Comparison of ENCODE assay signal across 18 cellular contexts in the genomic region with DNA sequence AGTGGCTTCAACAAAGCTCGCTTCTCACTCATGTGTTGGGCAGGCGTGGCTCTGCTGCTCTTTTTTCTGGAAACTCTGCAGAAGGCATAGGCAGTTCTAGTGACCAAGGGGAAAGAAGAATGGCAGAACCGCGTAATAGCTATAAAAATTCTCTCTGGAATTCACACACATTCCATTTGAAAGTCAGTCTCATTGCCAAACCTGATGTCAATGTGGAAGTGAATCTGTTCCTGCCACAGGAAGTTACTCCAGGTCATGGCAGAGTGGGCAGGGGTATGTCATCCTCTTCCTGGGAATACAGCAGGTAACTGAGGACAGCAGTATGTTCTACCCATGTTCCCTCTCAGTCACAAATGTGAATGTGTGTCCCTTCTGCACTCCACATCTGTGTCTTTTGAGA. TPM values are rescaled to one million over a fixed set of nuclear protein-coding genes. Genes with fewer than 3 reads are reported as not detected.
DNase-seq lines count a peak whose midpoint lies in the region; ATAC-seq lines count a peak whose summit lies in the region.
"Had no signal": no experiment of that assay in that cellular context is flagged by ENCODE, and none has a peak within 500 bp of the region (broad histone marks: within the 10 kb centered on the region; RNA-seq: fewer than 3 reads in every experiment).

No MANE protein-coding gene starts in this region.

- no peak for ATAC-seq in HG03520 (IDR thresholded peaks at IDR 0.05; ENCODE audit: unreplicated experiment)
- ATAC-seq: K562 had no signal

- intact Hi-C loops in posterior vena cava (cut with DNase I): no loop called here

- DNase-seq in ACHN: peak; percentile 34
- DNase-seq in HK-2 (ENCODE audit: unreplicated experiment): peak; percentile 6
- DNase-seq in dermis microvascular lymphatic vessel endothelial cell (ENCODE audit: low read depth in 2 of 2): peak; percentile 22 to 83
- peak; percentile 18 for DNase-seq in renal cortical epithelial cell (ENCODE audit: low read depth)
- DNase-seq in posterior vena cava (ENCODE audit: low spot score): no peak
- DNase-seq in activated gamma-delta T cell (lab: John Stamatoyannopoulos, UW): no peak
- DNase-seq in activated CD8-positive, alpha-beta memory T cell treated with anti-CD3 and anti-CD28 coated beads, Interleukin-2, amount 50 U/mL, for 4 hours: no peak
- DNase-seq: Calu3; CD4-positive, alpha-beta T cell; DMS 273 treated with DMSO at 0.1 percent for 48 hours; DMS79; GDM1; HCEC 1CT; HFFc6 had no signal

- in situ Hi-C loops in ACHN (cut with HindIII; ENCODE audit: low pct_ligation_motif_present, low pct_unique_long_range_greater_than_20kb, low sequenced_read_pairs): no loop called here

RNA-seq across cellular contexts. Expression of gene PAXIP1, which starts 8.2 kb away (rescaled TPM):
- total RNA-seq in dermis microvascular lymphatic vessel endothelial cell: 4.5 and 5.4 TPM in 2 replicates
- 8.7 and 10.8 TPM in 2 replicates for total RNA-seq in renal cortical epithelial cell
- 1 to 10 TPM; 7.0 to 7.4 TPM for total RNA-seq in posterior vena cava

RNA-seq across cellular contexts. Expression of gene HTR5A, which starts 59.0 kb away (rescaled TPM):
- not detected in 2 replicates for total RNA-seq in dermis microvascular lymphatic vessel endothelial cell
- not detected in 2 replicates for total RNA-seq in renal cortical epithelial cell
- not detected for total RNA-seq in posterior vena cava
- total RNA-seq: A673; Calu3; CD4-positive, alpha-beta T cell; H4; HFFc6; K562 had no signal

Comparison
In these comparisons a context has a peak if more than half of its experiments do, and no peak if none do; other contexts are left out.
1. DNase-seq: peak in ACHN (single experiment), HK-2 (single experiment), dermis microvascular lymphatic vessel endothelial cell (2 of 2) and renal cortical epithelial cell (single experiment); none in posterior vena cava (single experiment), activated gamma-delta T cell (single experiment) and activated CD8-positive, alpha-beta memory T cell treated with anti-CD3 and anti-CD28 coated beads, Interleukin-2, amount 50 U/mL, for 4 hours (single experiment).